Comparison of ENCODE assay signal across 17 cellular contexts in the genomic region with DNA sequence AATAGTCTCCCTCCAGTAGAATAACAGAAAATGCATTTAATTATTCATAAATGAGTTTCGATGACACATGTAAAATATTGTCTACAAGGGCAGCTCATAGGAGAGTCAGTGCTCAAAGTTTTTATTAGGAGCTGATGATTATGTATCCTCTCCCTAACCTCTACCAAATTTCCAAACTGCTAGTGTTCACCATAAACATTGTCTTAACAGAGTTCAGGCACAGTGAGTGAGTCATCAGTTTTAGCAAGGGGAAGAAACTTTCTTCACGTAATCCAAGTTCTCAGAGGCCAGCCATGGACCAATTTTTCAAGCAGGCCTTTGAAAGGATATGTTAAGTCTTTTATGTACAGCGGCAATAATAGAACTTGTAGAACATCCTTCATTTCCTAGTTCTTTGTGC.
DNase-seq lines count a peak whose midpoint lies in the region; ATAC-seq and TF ChIP-seq lines count a peak whose summit lies in the region.
"Had no signal": no experiment of that assay in that cellular context is flagged by ENCODE, and none has a peak within 500 bp of the region (broad histone marks: within the 10 kb centered on the region; RNA-seq: fewer than 3 reads in every experiment).

No MANE protein-coding gene starts in this region.

- peak in 1 of 4 donors; percentile 4 for TF ChIP-seq EP300 in sigmoid colon (IDR thresholded peaks at IDR 0.05)

- peak; percentile 42 for DNase-seq in MCF 10A (ENCODE audit: unreplicated experiment)
- no peak for DNase-seq in breast epithelium (ENCODE audit: low spot score in 2 of 2)
- DNase-seq in NB4 (ENCODE audit: low read depth), result peak; percentile 1
- peak; percentile 11 for DNase-seq in epithelial cell of esophagus (ENCODE audit: low read depth)
- DNase-seq in sigmoid colon, result no peak
- no peak for DNase-seq in activated gamma-delta T cell treated with Interleukin-2 at 50 U/mL for 16 hours
- no peak for DNase-seq in naive thymus-derived CD8-positive, alpha-beta T cell
- no peak for DNase-seq in left cardiac atrium
- DNase-seq: 8988T; CD4-positive, alpha-beta memory T cell; DMS153; DMS79; GF-D8; IMR-90 had no signal

- H3K27ac ChIP-seq in breast epithelium (no peak overlapping the region), sigmoid colon (peak overlapping the region in 3 of 4 donors; percentile 59 to 67 (median 63))
- H3K27ac ChIP-seq: BLaER1 had no signal

- no peaks in the 10 kb centered on the region for H3K9me3 Mint-ChIP-seq in MCF 10A (ENCODE audit: unreplicated experiment)
- H3K9me3 Mint-ChIP-seq in naive thymus-derived CD8-positive, alpha-beta T cell, result peaks cover 0 to 21% (median 0%) of the 10 kb centered on the region in 9 donors

- H3K36me3 ChIP-seq in breast epithelium (no peaks in the 10 kb centered on the region), sigmoid colon (no peaks in the 10 kb centered on the region)
- H3K36me3 ChIP-seq: BLaER1, HAP-1 had no signal

- POLR2A ChIA-PET in MCF 10A (lab: Yijun Ruan, JAX), result no interaction called here
- POLR2A ChIA-PET in naive thymus-derived CD8-positive, alpha-beta T cell (lab: Charles Lee), result no interaction called here

- TF ChIP-seq CTCF in MCF 10A (IDR thresholded peaks at IDR 0.05; ENCODE audit: unreplicated experiment) (no peak), breast epithelium (IDR thresholded peaks at IDR 0.05) (no peak), NB4 (IDR thresholded peaks at IDR 0.05; ENCODE audit: low read depth, low read length) (no peak), epithelial cell of esophagus (IDR thresholded peaks at IDR 0.05; ENCODE audit: insufficient read depth, low read depth, low read length, missing control alignments) (no peak), sigmoid colon (IDR thresholded peaks at IDR 0.05) (no peak)

- H3K4me3 ChIP-seq in breast epithelium, result no peak overlapping the region
- no peak overlapping the region for H3K4me3 ChIP-seq in NB4 (ENCODE audit: low read depth, low read length)
- no peak overlapping the region for H3K4me3 ChIP-seq in epithelial cell of esophagus (ENCODE audit: low read length)
- no peak overlapping the region for H3K4me3 ChIP-seq in sigmoid colon
- H3K4me3 ChIP-seq: BLaER1, HAP-1 had no signal

- intact Hi-C loops in MCF 10A (cut with micrococcal nuclease), result no loop called here
- intact Hi-C loops in breast epithelium (cut with DNase I; ENCODE audit: low total_unique reads), result no loop called here
- intact Hi-C loops in sigmoid colon (cut with DNase I), result loop anchor here (5.0 kb wide), 1 partner anchor 90 kb away; no protein-coding TSS in a partner anchor
- intact Hi-C loops in left cardiac atrium (cut with DNase I), result no loop called here

- H3K4me1 Mint-ChIP-seq in MCF 10A (ENCODE audit: insufficient read depth, unreplicated experiment), result peaks cover 6% of the 10 kb centered on the region
- no peaks in the 10 kb centered on the region for H3K4me1 Mint-ChIP-seq in naive thymus-derived CD8-positive, alpha-beta T cell
- H3K4me1 Mint-ChIP-seq: CD14-positive monocyte; CD4-positive, alpha-beta memory T cell had no signal

- peak overlapping the region; percentile 42 for H3K27ac Mint-ChIP-seq in MCF 10A (ENCODE audit: low read depth, unreplicated experiment)
- no peak overlapping the region for H3K27ac Mint-ChIP-seq in naive thymus-derived CD8-positive, alpha-beta T cell
- H3K27ac Mint-ChIP-seq: CD14-positive monocyte; CD4-positive, alpha-beta memory T cell had no signal

- no peak overlapping the region for H3K4me3 Mint-ChIP-seq in MCF 10A (ENCODE audit: unreplicated experiment)
- H3K4me3 Mint-ChIP-seq in naive thymus-derived CD8-positive, alpha-beta T cell, result no peak overlapping the region
- H3K4me3 Mint-ChIP-seq: CD14-positive monocyte; CD4-positive, alpha-beta memory T cell had no signal

- no peaks in the 10 kb centered on the region for H3K9me3 ChIP-seq in breast epithelium
- H3K9me3 ChIP-seq in sigmoid colon, result no peaks in the 10 kb centered on the region
- H3K9me3 ChIP-seq: BLaER1, HAP-1 had no signal

- CTCF ChIA-PET in MCF 10A (lab: Yijun Ruan, JAX), result interaction anchor here (0.7 kb wide), 1 partner anchor 424 kb away, joined by 3 read pairs; no protein-coding TSS in a partner anchor

- H3K27me3 ChIP-seq in breast epithelium, result no peaks in the 10 kb centered on the region
- H3K27me3 ChIP-seq in sigmoid colon, result no peaks in the 10 kb centered on the region
- H3K27me3 ChIP-seq: BLaER1 had no signal

- H3K27me3 Mint-ChIP-seq in MCF 10A (ENCODE audit: insufficient read depth, unreplicated experiment), result no peaks in the 10 kb centered on the region
- no peaks in the 10 kb centered on the region for H3K27me3 Mint-ChIP-seq in naive thymus-derived CD8-positive, alpha-beta T cell
- H3K27me3 Mint-ChIP-seq: CD4-positive, alpha-beta memory T cell had no signal

- BruUV-seq in MCF 10A (replicated peaks; lab: Mats Ljungman, UMichigan), result no TSS peak

- TF ChIP-seq POLR2A in breast epithelium (IDR thresholded peaks at IDR 0.05) (no peak), NB4 (IDR thresholded peaks at IDR 0.05; ENCODE audit: extremely low read depth, insufficient read length) (no peak), sigmoid colon (IDR thresholded peaks at IDR 0.05) (no peak)

- ATAC-seq in naive thymus-derived CD8-positive, alpha-beta T cell, result no peak
- no peak for ATAC-seq in left cardiac atrium

- H3K4me1 ChIP-seq in breast epithelium, result no peaks in the 10 kb centered on the region
- peaks cover 0 to 43% (median 32%) of the 10 kb centered on the region in 4 donors for H3K4me1 ChIP-seq in sigmoid colon
- H3K4me1 ChIP-seq: BLaER1, HAP-1 had no signal

- no peaks in the 10 kb centered on the region for H3K36me3 Mint-ChIP-seq in MCF 10A (ENCODE audit: insufficient read depth, unreplicated experiment)
- no peaks in the 10 kb centered on the region for H3K36me3 Mint-ChIP-seq in naive thymus-derived CD8-positive, alpha-beta T cell
- H3K36me3 Mint-ChIP-seq: CD14-positive monocyte; CD4-positive, alpha-beta memory T cell had no signal

- 86 to 90% methylated on average over 3 of the region's 3 CpGs for WGBS in sigmoid colon, 2 donors

Comparison
In these comparisons a context has a peak if more than half of its experiments do, and no peak if none do; other contexts are left out.
1. DNase-seq: peak in MCF 10A (single experiment), NB4 (single experiment) and epithelial cell of esophagus (single experiment); none in breast epithelium (0 of 2), sigmoid colon (single experiment), activated gamma-delta T cell treated with Interleukin-2 at 50 U/mL for 16 hours (single experiment), naive thymus-derived CD8-positive, alpha-beta T cell (0 of 10) and left cardiac atrium (single experiment).
2. H3K27ac ChIP-seq: peak in sigmoid colon (3 of 4); none in breast epithelium (0 of 2).